9 cellular contexts compared by ENCODE assay signal in the genomic region with DNA sequence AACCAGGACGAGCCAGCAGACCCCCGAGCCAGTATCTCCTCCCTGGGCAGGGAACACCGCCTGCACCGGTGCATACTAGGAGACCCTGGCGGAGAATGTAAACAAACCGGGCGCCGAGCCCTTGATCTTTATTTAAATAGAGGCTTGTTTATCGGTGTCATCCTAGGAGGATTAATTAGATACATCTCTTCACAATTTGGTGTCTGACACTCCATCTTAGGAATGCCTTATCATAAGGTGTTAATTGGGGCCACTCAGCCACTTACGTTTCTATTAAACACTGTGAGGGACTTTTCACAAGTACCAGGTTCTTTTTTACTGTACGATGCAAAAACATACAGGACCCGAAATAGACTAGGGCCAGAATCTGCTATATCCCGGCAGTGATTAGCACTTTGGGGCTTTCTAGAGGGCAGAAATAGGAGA. TPM values are rescaled to one million over a fixed set of nuclear protein-coding genes. Genes with fewer than 3 reads are reported as not detected.
A peak's percentile ranks its signal among the peaks of the same experiment; 100 is the strongest.
DNase-seq lines count a peak whose midpoint lies in the region; ATAC-seq, FAIRE-seq and TF ChIP-seq lines count a peak whose summit lies in the region.
"Had no signal": no experiment of that assay in that cellular context is flagged by ENCODE, and none has a peak within 500 bp of the region (broad histone marks: within the 10 kb centered on the region; RNA-seq: fewer than 3 reads in every experiment).

No MANE protein-coding gene starts in this region.

- no peak for ATAC-seq in activated CD4-positive, alpha-beta T cell treated with anti-CD3 and anti-CD28 coated beads for 36 hours
- no peak for ATAC-seq in activated CD8-positive, alpha-beta T cell treated with anti-CD3 and anti-CD28 coated beads, Interleukin-2, amount 10 ng/mL, durations not matched to agents 7 days and 5 days
- no peak for ATAC-seq in stimulated activated naive CD8-positive, alpha-beta T cell treated with anti-CD3 and anti-CD28 coated beads, Interleukin-15, amount 100 ng/mL, for 72 hours
- no peak for ATAC-seq in HG03045 (IDR thresholded peaks at IDR 0.05; ENCODE audit: unreplicated experiment)

- no peaks in the 10 kb centered on the region for H3K9me1 ChIP-seq in keratinocyte (ENCODE audit: control insufficient read depth, extremely low read depth, insufficient read depth, low read length)

- no peaks in the 10 kb centered on the region for H3K36me3 ChIP-seq in keratinocyte (ENCODE audit: control insufficient read depth in 2 of 2, extremely low read depth in 1 of 2, insufficient read depth in 2 of 2, low read length in 2 of 2)

- peak overlapping the region; percentile 80 for H3K4me3 Mint-ChIP-seq in activated CD4-positive, alpha-beta T cell treated with anti-CD3 and anti-CD28 coated beads for 36 hours
- H3K4me3 Mint-ChIP-seq in activated CD8-positive, alpha-beta T cell treated with anti-CD3 and anti-CD28 coated beads, Interleukin-2, amount 10 ng/mL, durations not matched to agents 7 days and 5 days: peak overlapping the region; percentile 88
- peak overlapping the region; percentile 96 to 98 for H3K4me3 Mint-ChIP-seq in stimulated activated naive CD8-positive, alpha-beta T cell treated with anti-CD3 and anti-CD28 coated beads, Interleukin-15, amount 100 ng/mL, for 72 hours

- peak overlapping the region in 2 of 3 experiments; percentile 74 to 79 for H3K4me3 ChIP-seq in keratinocyte (ENCODE audit: control insufficient read depth in 2 of 3, extremely low read depth in 1 of 3, insufficient read depth in 2 of 3, low read depth in 1 of 3, low read length in 3 of 3)

- dilution Hi-C loops in keratinocyte (cut with MboI; ENCODE audit: extremely low pct_ligation_motif_present, low sequenced_read_pairs): no loop called here

- H2AFZ ChIP-seq in keratinocyte (ENCODE audit: control insufficient read depth, low read length): no peak overlapping the region

- peaks cover 58% of the 10 kb centered on the region for H3K27me3 Mint-ChIP-seq in activated CD4-positive, alpha-beta T cell treated with anti-CD3 and anti-CD28 coated beads for 36 hours
- peaks cover 50% of the 10 kb centered on the region for H3K27me3 Mint-ChIP-seq in activated CD8-positive, alpha-beta T cell treated with anti-CD3 and anti-CD28 coated beads, Interleukin-2, amount 10 ng/mL, durations not matched to agents 7 days and 5 days (ENCODE audit: low read depth)
- H3K27me3 Mint-ChIP-seq in stimulated activated naive CD8-positive, alpha-beta T cell treated with anti-CD3 and anti-CD28 coated beads, Interleukin-15, amount 100 ng/mL, for 72 hours: peaks cover 79% of the 10 kb centered on the region

- H3K4me1 Mint-ChIP-seq in activated CD4-positive, alpha-beta T cell treated with anti-CD3 and anti-CD28 coated beads for 36 hours: peaks cover 23% of the 10 kb centered on the region
- H3K4me1 Mint-ChIP-seq in activated CD8-positive, alpha-beta T cell treated with anti-CD3 and anti-CD28 coated beads, Interleukin-2, amount 10 ng/mL, durations not matched to agents 7 days and 5 days (ENCODE audit: low read depth): peaks cover 27% of the 10 kb centered on the region
- H3K4me1 Mint-ChIP-seq in stimulated activated naive CD8-positive, alpha-beta T cell treated with anti-CD3 and anti-CD28 coated beads, Interleukin-15, amount 100 ng/mL, for 72 hours: peaks cover 49% of the 10 kb centered on the region

- peaks cover 26% of the 10 kb centered on the region for H3K27me3 ChIP-seq in keratinocyte (ENCODE audit: control insufficient read depth, extremely low read depth, insufficient read depth, low read length)

- intact Hi-C loops in activated CD4-positive, alpha-beta T cell treated with anti-CD3 and anti-CD28 coated beads for 36 hours (cut with DNase I, micrococcal nuclease): loop anchor here (1.0 to 10.0 kb wide), 5 partner anchors 8 to 633 kb away; partner anchors contain the start of genes AZI2 (in 1 of the 2), EOMES (in 1 of the 2) and ZCWPW2 (in 1 of the 2)

- no peak overlapping the region for H3K27ac Mint-ChIP-seq in activated CD4-positive, alpha-beta T cell treated with anti-CD3 and anti-CD28 coated beads for 36 hours
- H3K27ac Mint-ChIP-seq in activated CD8-positive, alpha-beta T cell treated with anti-CD3 and anti-CD28 coated beads, Interleukin-2, amount 10 ng/mL, durations not matched to agents 7 days and 5 days: peak overlapping the region; percentile 57
- H3K27ac Mint-ChIP-seq in stimulated activated naive CD8-positive, alpha-beta T cell treated with anti-CD3 and anti-CD28 coated beads, Interleukin-15, amount 100 ng/mL, for 72 hours: no peak overlapping the region

- no peaks in the 10 kb centered on the region for H3K36me3 Mint-ChIP-seq in activated CD4-positive, alpha-beta T cell treated with anti-CD3 and anti-CD28 coated beads for 36 hours (ENCODE audit: low read depth)
- no peaks in the 10 kb centered on the region for H3K36me3 Mint-ChIP-seq in activated CD8-positive, alpha-beta T cell treated with anti-CD3 and anti-CD28 coated beads, Interleukin-2, amount 10 ng/mL, durations not matched to agents 7 days and 5 days (ENCODE audit: low read depth)

- no peak for TF ChIP-seq CTCF in keratinocyte (optimal IDR thresholded peaks at IDR 0.05 in 1 of 3, IDR thresholded peaks at IDR 0.05 in 1 of 3, conservative IDR thresholded peaks at IDR 0.05 in 1 of 3; ENCODE audit: extremely low read depth in 1 of 3, insufficient read depth in 2 of 3, low read length in 3 of 3)
- TF ChIP-seq CTCF in D721Med (IDR thresholded peaks at IDR 0.05; ENCODE audit: insufficient read depth, missing control alignments): no peak

- CTCF ChIA-PET in activated CD4-positive, alpha-beta T cell treated with anti-CD3 and anti-CD28 coated beads for 36 hours (lab: Charles Lee): interaction anchor here (0.6 to 3.8 kb wide), 5 partner anchors 9 to 613 kb away, joined by 3 to 49 read pairs (median 3); partner anchors contain the start of gene EOMES
- CTCF ChIA-PET in activated CD8-positive, alpha-beta T cell treated with anti-CD3 and anti-CD28 coated beads, Interleukin-2, amount 10 ng/mL, durations not matched to agents 7 days and 5 days (lab: Charles Lee): interaction anchor here (1.8 to 3.7 kb wide), 3 partner anchors 8 to 613 kb away, joined by 6 to 66 read pairs (median 57); partner anchors contain the start of gene EOMES

- H3K79me2 ChIP-seq in keratinocyte (ENCODE audit: control insufficient read depth, insufficient read depth, low read length): no peaks in the 10 kb centered on the region

- H3K4me1 ChIP-seq in keratinocyte (ENCODE audit: control insufficient read depth, extremely low read depth, insufficient read depth, low read length): peaks cover 28% of the 10 kb centered on the region

- H3K9ac ChIP-seq in keratinocyte (ENCODE audit: control insufficient read depth, extremely low read depth, insufficient read depth, low read length): no peak overlapping the region

- H4K20me1 ChIP-seq in keratinocyte (ENCODE audit: control insufficient read depth, extremely low read depth, insufficient read depth, low read length): no peaks in the 10 kb centered on the region

- no peaks in the 10 kb centered on the region for H3K9me3 Mint-ChIP-seq in activated CD4-positive, alpha-beta T cell treated with anti-CD3 and anti-CD28 coated beads for 36 hours (ENCODE audit: low read depth)
- H3K9me3 Mint-ChIP-seq in activated CD8-positive, alpha-beta T cell treated with anti-CD3 and anti-CD28 coated beads, Interleukin-2, amount 10 ng/mL, durations not matched to agents 7 days and 5 days (ENCODE audit: insufficient read depth): no peaks in the 10 kb centered on the region
- no peaks in the 10 kb centered on the region for H3K9me3 Mint-ChIP-seq in stimulated activated naive CD8-positive, alpha-beta T cell treated with anti-CD3 and anti-CD28 coated beads, Interleukin-15, amount 100 ng/mL, for 72 hours

- DNase-seq in activated CD4-positive, alpha-beta T cell treated with anti-CD3 and anti-CD28 coated beads for 36 hours: peak; percentile 9
- DNase-seq in activated CD4-positive, alpha-beta T cell treated with anti-CD3 and anti-CD28 coated beads for 48 hours: no peak
- DNase-seq in activated CD8-positive, alpha-beta T cell treated with anti-CD3 and anti-CD28 coated beads, Interleukin-2, amount 10 ng/mL, durations not matched to agents 7 days and 5 days: no peak
- DNase-seq in keratinocyte (ENCODE audit: low read depth, low spot score): no peak
- no peak for DNase-seq in stimulated activated naive CD8-positive, alpha-beta T cell treated with anti-CD3 and anti-CD28 coated beads, Interleukin-15, amount 100 ng/mL, for 72 hours
- no peak for DNase-seq in DMS153 treated with DMSO at 0.1 percent for 48 hours (lab: John Stamatoyannopoulos, UW; ENCODE audit: unreplicated experiment)
- DNase-seq in D721Med (ENCODE audit: insufficient read length, low spot score): no peak
- DNase-seq: activated effector memory CD4-positive, alpha-beta T cell treated with anti-CD3 and anti-CD28 coated beads, Interleukin-2, amount 50 U/mL, for 16 hours had no signal

- POLR2A ChIA-PET in activated CD4-positive, alpha-beta T cell treated with anti-CD3 and anti-CD28 coated beads for 36 hours (lab: Charles Lee): no interaction called here
- POLR2A ChIA-PET in activated CD8-positive, alpha-beta T cell treated with anti-CD3 and anti-CD28 coated beads, Interleukin-2, amount 10 ng/mL, durations not matched to agents 7 days and 5 days (lab: Charles Lee): interaction anchor here (2.5 kb wide), 1 partner anchor 7 kb away, joined by 10 read pairs; the partner anchor contains the start of gene EOMES

- no peaks in the 10 kb centered on the region for H3K9me3 ChIP-seq in keratinocyte (ENCODE audit: control insufficient read depth, low read depth, low read length)

- FAIRE-seq in keratinocyte (lab: Jason Lieb, UNC) (no peak), D721Med (lab: Jason Lieb, UNC) (no peak)

- peak overlapping the region; percentile 92 for H3K4me2 ChIP-seq in keratinocyte (ENCODE audit: control insufficient read depth, extremely low read depth, insufficient read depth, low read depth, low read length)

- H3K27ac ChIP-seq in keratinocyte (ENCODE audit: control insufficient read depth, insufficient read depth, low read length): no peak overlapping the region

RNA-seq across cellular contexts. Expression of gene EOMES, which starts 8.0 kb away (rescaled TPM):
- total RNA-seq in activated CD4-positive, alpha-beta T cell treated with anti-CD3 and anti-CD28 coated beads for 36 hours: under 1 TPM; 0.25 TPM
- 1 to 10 TPM; 2.9 to 3.3 TPM for total RNA-seq in activated CD8-positive, alpha-beta T cell treated with anti-CD3 and anti-CD28 coated beads, Interleukin-2, amount 10 ng/mL, durations not matched to agents 7 days and 5 days
- 0.57 to 1.6 TPM (median 0.93 TPM) in 3 replicates for polyA plus RNA-seq in keratinocyte
- polyA plus RNA-seq in keratinocyte (2011; ENCODE audit: low read depth): not detected
- polyA plus RNA-seq in keratinocyte (2011; cell fraction: cytosol; rRNA removed): 0.82 and 2.1 TPM in 2 replicates
- polyA plus RNA-seq in keratinocyte (2011; cell fraction: nucleus; rRNA removed): 0.84 and 0.88 TPM in 2 replicates
- polyA plus RNA-seq in keratinocyte (2012; ENCODE audit: low replicate concordance): 0.30 and 0.54 TPM in 2 replicates
- 0.23 to 0.61 TPM (median 0.53 TPM) in 3 replicates for polyA minus RNA-seq in keratinocyte
- polyA minus RNA-seq in keratinocyte (2011; cell fraction: cytosol; rRNA and poly(A)+ RNA removed): 0.77 TPM
- 0.32 and 0.39 TPM in 2 replicates for polyA minus RNA-seq in keratinocyte (2011; cell fraction: nucleus; rRNA and poly(A)+ RNA removed)
